ENCODE assay signal across 12 cellular contexts in genomic region chr17:44733753-44734152, GRCh38. TPM values are rescaled to one million over a fixed set of nuclear protein-coding genes. Genes with fewer than 3 reads are reported as not detected.
DNase-seq lines count a peak whose midpoint lies in the region; ATAC-seq, FAIRE-seq and TF ChIP-seq lines count a peak whose summit lies in the region.
"Had no signal": no experiment of that assay in that cellular context is flagged by ENCODE, and none has a peak within 500 bp of the region (broad histone marks: within the 10 kb centered on the region; RNA-seq: fewer than 3 reads in every experiment).

No MANE protein-coding gene starts in this region.

- H3K9me3 ChIP-seq in body of pancreas (no peaks in the 10 kb centered on the region), Peyer's patch (no peaks in the 10 kb centered on the region)

- H3K27me3 Mint-ChIP-seq in HFFc6 (ENCODE audit: insufficient read depth) (no peaks in the 10 kb centered on the region), WTC11 (ENCODE audit: low read depth) (no peaks in the 10 kb centered on the region)
- H3K27me3 Mint-ChIP-seq: activated B cell treated with CpG ODN at 0.5 μM for 24 hours had no signal

- no peak overlapping the region for H3K27ac ChIP-seq in body of pancreas
- H3K27ac ChIP-seq in Peyer's patch: no peak overlapping the region

- H3K4me3 Mint-ChIP-seq in HFFc6 (no peak overlapping the region), WTC11 (no peak overlapping the region)
- H3K4me3 Mint-ChIP-seq: activated B cell treated with CpG ODN at 0.5 μM for 24 hours had no signal

- POLR2A ChIA-PET in WTC11 (lab: Charles Lee): no interaction called here

- CTCF ChIA-PET in WTC11 (lab: Charles Lee): interaction anchor here (0.9 to 1.1 kb wide), 2 partner anchors 42 to 158 kb away, joined by 3 to 4 read pairs; no protein-coding TSS in a partner anchor

- peak; percentile 95 for ATAC-seq in WTC11
- ATAC-seq in body of pancreas: no peak
- no peak for ATAC-seq in GM19351 (IDR thresholded peaks at IDR 0.05; ENCODE audit: unreplicated experiment)

- peak; percentile 37 for TF ChIP-seq CTCF in D721Med (IDR thresholded peaks at IDR 0.05; ENCODE audit: insufficient read depth, missing control alignments)
- peak; percentile 47 for TF ChIP-seq CTCF in HFFc6 (IDR thresholded peaks at IDR 0.05)
- 0 out of 2 replicates have a peak, but pooled peaks have one; percentile 15 for TF ChIP-seq CTCF in WTC11 (IDR thresholded peaks at IDR 0.05)
- no peak for TF ChIP-seq CTCF in body of pancreas (IDR thresholded peaks at IDR 0.05)
- no peak for TF ChIP-seq CTCF in Peyer's patch (IDR thresholded peaks at IDR 0.05)

- TF ChIP-seq POLR2A in body of pancreas (IDR thresholded peaks at IDR 0.05): no peak
- no peak for TF ChIP-seq POLR2A in Peyer's patch (IDR thresholded peaks at IDR 0.05)

- 79 to 80% methylated on average over 3 to 5 of the region's 5 CpGs for WGBS in body of pancreas, 2 donors

- peaks cover 13% of the 10 kb centered on the region; the same call in 1 of the 2 replicates for H3K36me3 Mint-ChIP-seq in HFFc6 (ENCODE audit: low read depth)
- peaks cover 52% of the 10 kb centered on the region for H3K36me3 Mint-ChIP-seq in WTC11

- no peaks in the 10 kb centered on the region for H3K27me3 ChIP-seq in body of pancreas
- no peaks in the 10 kb centered on the region for H3K27me3 ChIP-seq in Peyer's patch

- intact Hi-C loops in body of pancreas (cut with DNase I): no loop called here

- H3K9me3 Mint-ChIP-seq in HFFc6 (no peaks in the 10 kb centered on the region), WTC11 (no peaks in the 10 kb centered on the region)
- H3K9me3 Mint-ChIP-seq: activated B cell treated with CpG ODN at 0.5 μM for 24 hours had no signal

- H3K27ac Mint-ChIP-seq in HFFc6: no peak overlapping the region
- peak overlapping the region; percentile 27; the same call in 1 of the 2 replicates for H3K27ac Mint-ChIP-seq in WTC11
- H3K27ac Mint-ChIP-seq: activated B cell treated with CpG ODN at 0.5 μM for 24 hours had no signal

- no peaks in the 10 kb centered on the region for H3K4me1 ChIP-seq in body of pancreas
- no peaks in the 10 kb centered on the region for H3K4me1 ChIP-seq in Peyer's patch

- H3K4me3 ChIP-seq in body of pancreas (no peak overlapping the region), Peyer's patch (no peak overlapping the region)

- peaks cover 7% of the 10 kb centered on the region; the same call in 1 of the 2 replicates for H3K4me1 Mint-ChIP-seq in HFFc6 (ENCODE audit: low read depth)
- peaks cover 11% of the 10 kb centered on the region for H3K4me1 Mint-ChIP-seq in WTC11
- H3K4me1 Mint-ChIP-seq: activated B cell treated with CpG ODN at 0.5 μM for 24 hours had no signal

- DNase-seq in D721Med (ENCODE audit: insufficient read length, low spot score) (no peak), HFFc6 (no peak), WTC11 (ENCODE audit: low spot score) (peak; percentile 72), iPS DF 4.7 (ENCODE audit: extremely low read depth, low spot score) (peak; percentile 16), body of pancreas (no peak), Peyer's patch (no peak)
- DNase-seq in NK-92 treated with Interleukin-12 subunit alpha and Interleukin-12 subunit beta, amount 100 ng/mL, for 24 hours (lab: John Stamatoyannopoulos, UW): no peak
- DNase-seq: activated B cell treated with CpG ODN at 0.5 μM for 24 hours, aorta, kidney glomerular epithelial cell, NCI-H1092 had no signal

- FAIRE-seq in D721Med (lab: Jason Lieb, UNC): no peak

- H3K36me3 ChIP-seq in body of pancreas (replicated peaks in 1 of 2; ENCODE audit: insufficient read depth in 1 of 2, low read depth in 2 of 2) (no peaks in the 10 kb centered on the region), Peyer's patch (peaks cover 0 to 3% (median 0%) of the 10 kb centered on the region in 3 donors)

TF ChIP-seq in WTC11, 78 proteins besides CTCF, POLR2A, EP300 and RAD21:
- 0 out of 2 replicates have a peak, but pooled peaks have one; percentile 32 for TF ChIP-seq HMGXB4 (CRISPR knock-in tag; IDR thresholded peaks at IDR 0.05)
- TF ChIP-seq GTF2I (CRISPR knock-in tag; conservative IDR thresholded peaks at IDR 0.05): no peak
- TF ChIP-seq KAT7 (CRISPR knock-in tag; IDR thresholded peaks at IDR 0.05; ENCODE audit: borderline replicate concordance): no peak

RNA-seq across cellular contexts. Expression of gene ADAM11, which starts 25.0 kb away (rescaled TPM):
- under 1 TPM; 0.14 to 0.27 (median 0.16) TPM for total RNA-seq in HFFc6 (2021; fragmentation: NEBNext Ultra II Directional; extraction: Animal tissue kit (Norgen Biotek cat#: 25700))
- total RNA-seq in WTC11 (2021): 3.0 to 4.1 TPM (median 3.2 TPM) in 3 replicates
- total RNA-seq in body of pancreas: under 1 TPM; under 0.01 TPM
- 1 to 10 TPM in 1 of 4 donors, under 1 TPM in 1, not detected in 2; 0.67 to 1.4 TPM for total RNA-seq in Peyer's patch

RNA-seq across cellular contexts. Expression of gene DBF4B, which starts 25.3 kb away (rescaled TPM):
- total RNA-seq in HFFc6 (2021; fragmentation: NEBNext Ultra II Directional; extraction: Animal tissue kit (Norgen Biotek cat#: 25700)): 10 to 100 TPM in 5 of 6 experiments, 1 to 10 TPM in 1; 5.5 to 11.9 (median 10.8) TPM
- 32.2 to 35.5 TPM (median 32.9 TPM) in 3 replicates for total RNA-seq in WTC11 (2021)
- total RNA-seq in body of pancreas: 1 to 10 TPM; 2.0 to 3.4 TPM
- total RNA-seq in Peyer's patch: 10 to 100 TPM in 1 of 4 donors, 1 to 10 TPM in 3; 2.6 to 16.5 (median 4.1) TPM

RNA-seq across cellular contexts. Expression of gene CCDC43, which starts 44.2 kb away (rescaled TPM):
- total RNA-seq in HFFc6 (2021; fragmentation: NEBNext Ultra II Directional; extraction: Animal tissue kit (Norgen Biotek cat#: 25700)): 10 to 100 TPM; 29.4 to 33.3 (median 31.0) TPM
- total RNA-seq in WTC11 (2021) (32.4 to 37.9 TPM (median 32.6 TPM) in 3 replicates), body of pancreas (1 to 10 TPM; 5.9 to 7.0 TPM), Peyer's patch (10 to 100 TPM in 3 of 4 donors, 1 to 10 TPM in 1; 9.1 to 18.4 (median 14.4) TPM)

Comparison
In these comparisons a context has a peak if more than half of its experiments do, and no peak if none do; other contexts are left out.
1. DNase-seq: peak in WTC11 (single experiment) and iPS DF 4.7 (single experiment); none in D721Med (single experiment), HFFc6 (single experiment), body of pancreas (0 of 4), Peyer's patch (0 of 3) and NK-92 treated with Interleukin-12 subunit alpha and Interleukin-12 subunit beta, amount 100 ng/mL, for 24 hours (single experiment).
2. CTCF ChIP-seq: peak in D721Med (single experiment), HFFc6 (single experiment) and WTC11 (single experiment); none in body of pancreas (0 of 7) and Peyer's patch (0 of 6).